Comparison of ENCODE assay signal across 1 cellular context in genomic region chr16:67445913-67446907, GRCh38.
TF ChIP-seq lines count a peak whose summit lies in the region.

No MANE protein-coding gene starts in this region.

TF ChIP-seq in HepG2, 621 proteins besides CTCF, POLR2A, EP300 and RAD21 (continued from another document):
- TF ChIP-seq NFIC (IDR thresholded peaks at IDR 0.05; ENCODE audit: low read length) (peak; percentile 52; the same call in 1 of the 2 replicates), MTA1 (CRISPR knock-in tag; IDR thresholded peaks at IDR 0.05; ENCODE audit: borderline replicate concordance) (peak; percentile 78; the same call in 1 of the 2 replicates), REST (IDR thresholded peaks at IDR 0.05; ENCODE audit: borderline replicate concordance in 1 of 2, low read depth in 1 of 2, low read length in 2 of 2) (0 out of 4 replicates have a peak, but pooled peaks of 1 of the 2 experiments have one; percentile 29), BCL6 (CRISPR knock-in tag; IDR thresholded peaks at IDR 0.05) (peak; percentile 58), XBP1 (CRISPR knock-in tag; IDR thresholded peaks at IDR 0.05) (no peak), ZNF543 (CRISPR knock-in tag; IDR thresholded peaks at IDR 0.05) (peak; percentile 60; the same call in 1 of the 2 replicates), ZNF329 (CRISPR knock-in tag; IDR thresholded peaks at IDR 0.05; ENCODE audit: low read depth) (0 out of 2 replicates have a peak, but pooled peaks have one; percentile 23), NCOA1 (CRISPR knock-in tag; IDR thresholded peaks at IDR 0.05) (peak; percentile 99), ZNF30 (CRISPR knock-in tag; IDR thresholded peaks at IDR 0.05) (no peak), ZNF251 (CRISPR knock-in tag; IDR thresholded peaks at IDR 0.05) (no peak), ARID5B (CRISPR knock-in tag; IDR thresholded peaks at IDR 0.05) (peak; percentile 66), SKIL (CRISPR knock-in tag; IDR thresholded peaks at IDR 0.05; ENCODE audit: borderline replicate concordance) (peak; percentile 86; the same call in 1 of the 2 replicates), MED1 (CRISPR knock-in tag; IDR thresholded peaks at IDR 0.05) (peak; percentile 83), PHF8 (CRISPR knock-in tag; IDR thresholded peaks at IDR 0.05) (peak; percentile 28), ZBTB3 (CRISPR knock-in tag; IDR thresholded peaks at IDR 0.05; ENCODE audit: borderline replicate concordance, low read depth) (no peak), ZNF850 (CRISPR knock-in tag; conservative IDR thresholded peaks at IDR 0.05) (no peak), ELF1 (CRISPR knock-in tag; IDR thresholded peaks at IDR 0.05) (no peak; the same call in 1 of the 2 replicates), ZNF781 (CRISPR knock-in tag; IDR thresholded peaks at IDR 0.05; ENCODE audit: borderline replicate concordance, not compliant biosample characterization) (peak; percentile 71), ZMYM4 (CRISPR knock-in tag; IDR thresholded peaks at IDR 0.05) (peak; percentile 80), WIZ (CRISPR knock-in tag; IDR thresholded peaks at IDR 0.05) (no peak), ZNF891 (CRISPR knock-in tag; IDR thresholded peaks at IDR 0.05) (peak; percentile 81), ZNF724P (CRISPR knock-in tag; IDR thresholded peaks at IDR 0.05; ENCODE audit: borderline replicate concordance) (peak; percentile 83; the same call in 1 of the 2 replicates), ZNF552 (CRISPR knock-in tag; IDR thresholded peaks at IDR 0.05; ENCODE audit: borderline replicate concordance) (no peak; the same call in 1 of the 2 replicates), LCORL (IDR thresholded peaks at IDR 0.05) (0 out of 2 replicates have a peak, but pooled peaks have one; percentile 8), LCORL (CRISPR knock-in tag; IDR thresholded peaks at IDR 0.05) (peak; percentile 98), ZBTB37 (CRISPR knock-in tag; IDR thresholded peaks at IDR 0.05) (peak; percentile 75; the same call in 1 of the 2 replicates), MAF1 (CRISPR knock-in tag; IDR thresholded peaks at IDR 0.05; ENCODE audit: borderline replicate concordance) (0 out of 2 replicates have a peak, but pooled peaks have one; percentile 2), HOMEZ (CRISPR knock-in tag; IDR thresholded peaks at IDR 0.05; ENCODE audit: low read depth) (0 out of 2 replicates have a peak, but pooled peaks have one; percentile 12), ZBTB39 (CRISPR knock-in tag; IDR thresholded peaks at IDR 0.05) (peak; percentile 94), SMAD1 (CRISPR knock-in tag; IDR thresholded peaks at IDR 0.05; ENCODE audit: borderline replicate concordance, low read depth) (no peak)
